8 cellular contexts compared by ENCODE assay signal in the genomic region with DNA sequence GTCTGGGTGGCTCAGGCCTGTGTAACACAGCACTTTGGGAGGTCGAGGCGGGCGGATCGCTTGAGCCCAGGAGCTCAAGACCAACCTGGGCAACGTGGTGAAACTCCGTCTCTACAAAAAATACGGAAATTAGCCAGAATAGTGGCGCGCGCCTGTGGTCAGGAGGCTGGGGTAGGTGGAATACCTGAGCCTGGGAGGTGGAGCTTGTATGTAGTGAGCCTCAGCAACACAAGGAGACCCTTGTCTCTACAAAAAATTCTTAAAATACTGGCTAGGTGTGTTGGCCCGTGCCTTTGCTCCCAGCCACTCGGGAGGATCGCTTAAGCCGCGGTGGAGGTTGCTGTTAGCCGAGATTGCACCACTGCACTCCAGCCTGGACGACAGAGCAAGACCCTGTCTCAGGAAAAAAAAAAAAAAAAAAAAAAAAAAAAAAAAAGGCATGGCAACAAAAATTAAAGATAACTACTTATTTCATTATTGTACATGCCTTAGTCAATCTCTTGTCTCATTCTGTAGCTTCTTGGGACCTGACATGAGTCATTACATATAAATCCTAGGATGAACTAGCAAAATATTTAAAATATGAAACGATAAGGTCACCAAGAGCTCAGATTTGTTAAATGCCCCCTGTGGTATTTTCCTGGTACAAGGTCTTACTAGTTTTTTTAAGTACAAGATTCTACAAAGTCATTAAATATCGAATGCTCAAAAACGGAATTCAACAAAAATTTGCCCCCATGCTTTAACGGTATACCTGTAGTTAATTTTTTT. TPM values are rescaled to one million over a fixed set of nuclear protein-coding genes. Genes with fewer than 3 reads are reported as not detected.
DNase-seq lines count a peak whose midpoint lies in the region; ATAC-seq and TF ChIP-seq lines count a peak whose summit lies in the region.

No MANE protein-coding gene starts in this region.

- peak overlapping the region; percentile 38 for H4K8ac ChIP-seq in trophoblast cell (ENCODE audit: low read depth, low read length)

- peaks cover 14% of the 10 kb centered on the region for H3K79me2 ChIP-seq in trophoblast cell (ENCODE audit: control insufficient read depth, insufficient read depth, low read length, poor library complexity)

- H3K18ac ChIP-seq in trophoblast cell (ENCODE audit: low read length): no peak overlapping the region

- H3K9me3 ChIP-seq in esophagus muscularis mucosa (no peaks in the 10 kb centered on the region), trophoblast cell (ENCODE audit: insufficient read depth, low read depth, low read length) (no peaks in the 10 kb centered on the region)

- H3K9ac ChIP-seq in trophoblast cell (ENCODE audit: low read length): peak overlapping the region; percentile 45

- intact Hi-C loops in esophagus muscularis mucosa (cut with DNase I): loop anchor here (2.0 kb wide), 1 partner anchor 45 kb away; a partner anchor contains a TSS

- 11% methylated on average over 21 of the region's 21 CpGs for WGBS in esophagus muscularis mucosa
- no CpG with 5 or more reads among the region's 21 CpGs for WGBS in trophoblast cell (ENCODE audit: extremely low coverage, insufficient coverage, insufficient read length)

- no peak overlapping the region for H4K12ac ChIP-seq in trophoblast cell (ENCODE audit: low read depth, low read length)

- H3K27me3 ChIP-seq in esophagus muscularis mucosa: no peaks in the 10 kb centered on the region
- H3K27me3 ChIP-seq in trophoblast cell (ENCODE audit: insufficient read depth, low read length): no peaks in the 10 kb centered on the region

- peak overlapping the region; percentile 43 for H3K4ac ChIP-seq in trophoblast cell (ENCODE audit: low read depth, low read length)

- H2AK5ac ChIP-seq in trophoblast cell (ENCODE audit: low read length): peak overlapping the region; percentile 54

- no peak overlapping the region for H3K23ac ChIP-seq in trophoblast cell (ENCODE audit: low read length)

- H3K27ac ChIP-seq in esophagus muscularis mucosa (replicated peaks in 1 of 4) (peak overlapping the region; percentile 88 to 95 (median 94)), trophoblast cell (ENCODE audit: low read depth, low read length) (peak overlapping the region; percentile 42)

- H3K36me3 ChIP-seq in esophagus muscularis mucosa (peaks cover 24 to 48% (median 36%) of the 10 kb centered on the region in 4 donors), trophoblast cell (ENCODE audit: control insufficient read depth in 1 of 2, insufficient read depth in 2 of 2, low read length in 2 of 2) (peaks cover 7 to 15% of the 10 kb centered on the region in 2 experiments)

- no peak for TF ChIP-seq EP300 in esophagus muscularis mucosa (IDR thresholded peaks at IDR 0.05)

- no peak overlapping the region for H3K14ac ChIP-seq in trophoblast cell (ENCODE audit: low read length)

- peaks cover 13% of the 10 kb centered on the region for H3K79me1 ChIP-seq in trophoblast cell (ENCODE audit: low read length)

- no peak for ATAC-seq in HG03159 (IDR thresholded peaks at IDR 0.05; ENCODE audit: unreplicated experiment)

- H2BK12ac ChIP-seq in trophoblast cell (ENCODE audit: low read length): no peak overlapping the region

- no peak for TF ChIP-seq POLR2A in esophagus muscularis mucosa (IDR thresholded peaks at IDR 0.05; ENCODE audit: low read depth)

- TF ChIP-seq CTCF in esophagus muscularis mucosa (IDR thresholded peaks at IDR 0.05): no peak

- H2BK120ac ChIP-seq in trophoblast cell (ENCODE audit: insufficient read depth, low read length, poor library complexity): no peak overlapping the region

- H4K91ac ChIP-seq in trophoblast cell (ENCODE audit: low read depth, low read length): no peak overlapping the region

- no peak overlapping the region for H2AFZ ChIP-seq in trophoblast cell (ENCODE audit: insufficient read depth, low read length, poor library complexity)

- H3K4me3 ChIP-seq in esophagus muscularis mucosa (peak overlapping the region; percentile 70 to 88 (median 80)), trophoblast cell (ENCODE audit: low read depth, low read length) (peak overlapping the region; percentile 66)

- peak overlapping the region; percentile 40 for H2BK5ac ChIP-seq in trophoblast cell (ENCODE audit: low read depth, low read length, poor library complexity)

- H3K4me2 ChIP-seq in trophoblast cell (ENCODE audit: low read length): peak overlapping the region; percentile 64

- DNase-seq in EL (peak; percentile 76), HT-29 (ENCODE audit: low spot score) (peak; percentile 77), esophagus muscularis mucosa (ENCODE audit: extremely low spot score) (no peak), trophoblast cell (peak; percentile 82 to 87), middle frontal gyrus (ENCODE audit: extremely low spot score, low spot score) (no peak), DMS114 treated with DMSO at 0.1 percent for 48 hours (lab: John Stamatoyannopoulos, UW; ENCODE audit: unreplicated experiment) (no peak)
- DNase-seq in activated CD4-positive, alpha-beta T cell treated with anti-CD3 and anti-CD28 coated beads, Interleukin-2, amount 50 U/mL, for 1 hour: peak; percentile 23

- H3K4me1 ChIP-seq in esophagus muscularis mucosa (peaks cover 38 to 71% (median 67%) of the 10 kb centered on the region in 4 donors), trophoblast cell (ENCODE audit: control insufficient read depth in 1 of 2, insufficient read depth in 2 of 2, low read length in 2 of 2) (peaks cover 0 to 3% of the 10 kb centered on the region in 2 experiments)

RNA-seq across cellular contexts. Expression of a gene that starts 1.1 kb away (rescaled TPM):
- 103 and 114 TPM in 2 replicates for total RNA-seq in HT-29 (2014; rRNA removed; shearing (Covaris generic))
- total RNA-seq in esophagus muscularis mucosa: 10 to 100 TPM; 34.7 to 61.8 (median 46.3) TPM
- polyA plus RNA-seq in trophoblast cell (2013): 148 and 162 TPM in 2 replicates

RNA-seq across cellular contexts. Expression of a gene that starts 1.3 kb away (rescaled TPM):
- total RNA-seq in HT-29 (2014; rRNA removed; shearing (Covaris generic)): 18.8 and 26.5 TPM in 2 replicates
- total RNA-seq in esophagus muscularis mucosa: 10 to 100 TPM; 27.7 to 46.7 (median 37.9) TPM
- 11.3 and 12.1 TPM in 2 replicates for polyA plus RNA-seq in trophoblast cell (2013)

RNA-seq across cellular contexts. Expression of a gene that starts 43.9 kb away (rescaled TPM):
- total RNA-seq in HT-29 (2014; rRNA removed; shearing (Covaris generic)): 44.2 and 45.4 TPM in 2 replicates
- 10 to 100 TPM; 18.9 to 27.8 (median 22.3) TPM for total RNA-seq in esophagus muscularis mucosa
- 22.5 and 23.6 TPM in 2 replicates for polyA plus RNA-seq in trophoblast cell (2013)

Comparison
In these comparisons a context has a peak if more than half of its experiments do, and no peak if none do; other contexts are left out.
1. DNase-seq: peak in EL (single experiment), HT-29 (single experiment), activated CD4-positive, alpha-beta T cell treated with anti-CD3 and anti-CD28 coated beads, Interleukin-2, amount 50 U/mL, for 1 hour (single experiment) and trophoblast cell (2 of 2); none in esophagus muscularis mucosa (single experiment), middle frontal gyrus (single experiment) and DMS114 treated with DMSO at 0.1 percent for 48 hours (single experiment).